15 cellular contexts compared by ENCODE assay signal in genomic region chr16:25264599-25264998, GRCh38. TPM values are rescaled to one million over a fixed set of nuclear protein-coding genes. Genes with fewer than 3 reads are reported as not detected.
DNase-seq lines count a peak whose midpoint lies in the region; ATAC-seq and TF ChIP-seq lines count a peak whose summit lies in the region.
"Had no signal": no experiment of that assay in that cellular context is flagged by ENCODE, and none has a peak within 500 bp of the region (broad histone marks: within the 10 kb centered on the region; RNA-seq: fewer than 3 reads in every experiment).

No MANE protein-coding gene starts in this region.

- TF ChIP-seq CTCF in choroid plexus epithelial cell (conservative IDR thresholded peaks at IDR 0.05; ENCODE audit: low read depth, low read length) (no peak), neural crest cell (conservative IDR thresholded peaks at IDR 0.05) (no peak)

- no peak overlapping the region for H3K27ac Mint-ChIP-seq in activated naive CD4-positive, alpha-beta T cell treated with anti-CD3 and anti-CD28 coated beads, Interleukin-2, amount 10 ng/mL, durations not matched to agents 7 days and 5 days
- H3K27ac Mint-ChIP-seq in activated naive CD4-positive, alpha-beta T cell treated with anti-CD3 and anti-CD28 coated beads, Interleukin-2, amount 50 U/mL, for 72 hours, result no peak overlapping the region
- no peak overlapping the region for H3K27ac Mint-ChIP-seq in neural crest cell (ENCODE audit: unreplicated experiment)

- peak; percentile 42 for DNase-seq in activated naive CD4-positive, alpha-beta T cell treated with anti-CD3 and anti-CD28 coated beads, Interleukin-2, amount 10 ng/mL, durations not matched to agents 7 days and 5 days
- no peak for DNase-seq in activated naive CD4-positive, alpha-beta T cell treated with anti-CD3 and anti-CD28 coated beads, Interleukin-2, amount 50 U/mL, for 72 hours (ENCODE audit: low spot score in 2 of 2)
- DNase-seq in OCI-M1 (lab: John Stamatoyannopoulos, UW) (peak; percentile 39), choroid plexus epithelial cell (ENCODE audit: low read depth) (peak; percentile 49), neural crest cell (ENCODE audit: low read depth, low spot score) (peak; percentile 8), C1 segment of cervical spinal cord (lab: John Stamatoyannopoulos, UW) (no peak), NCI-H526 (lab: John Stamatoyannopoulos, UW) (no peak)
- DNase-seq: activated naive CD4-positive, alpha-beta T cell treated with Interleukin-2 at 50 U/mL for 16 hours; colonic mucosa; GOT3; stimulated activated CD4-positive, alpha-beta T cell treated with anti-CD3 and anti-CD28 coated beads, Interleukin-1b, Interleukin-23, amount 100 ng/mL, for 48 hours had no signal

- no peak overlapping the region for H3K4me3 ChIP-seq in choroid plexus epithelial cell (ENCODE audit: low read depth, low read length)
- H3K4me3 ChIP-seq: colonic mucosa had no signal

- peaks cover 20% of the 10 kb centered on the region for H3K4me1 Mint-ChIP-seq in activated naive CD4-positive, alpha-beta T cell treated with anti-CD3 and anti-CD28 coated beads, Interleukin-2, amount 10 ng/mL, durations not matched to agents 7 days and 5 days
- peaks cover 9% of the 10 kb centered on the region for H3K4me1 Mint-ChIP-seq in neural crest cell

- CTCF ChIA-PET in activated naive CD4-positive, alpha-beta T cell treated with anti-CD3 and anti-CD28 coated beads, Interleukin-2, amount 10 ng/mL, durations not matched to agents 7 days and 5 days (lab: Charles Lee), result no interaction called here

- H3K36me3 Mint-ChIP-seq in activated naive CD4-positive, alpha-beta T cell treated with anti-CD3 and anti-CD28 coated beads, Interleukin-2, amount 10 ng/mL, durations not matched to agents 7 days and 5 days, result peaks cover 45% of the 10 kb centered on the region
- peaks cover 11 to 46% of the 10 kb centered on the region in 2 donors for H3K36me3 Mint-ChIP-seq in activated naive CD4-positive, alpha-beta T cell treated with anti-CD3 and anti-CD28 coated beads, Interleukin-2, amount 50 U/mL, for 72 hours
- H3K36me3 Mint-ChIP-seq in neural crest cell (ENCODE audit: low read depth), result peaks cover 28% of the 10 kb centered on the region

- H3K4me3 Mint-ChIP-seq in activated naive CD4-positive, alpha-beta T cell treated with anti-CD3 and anti-CD28 coated beads, Interleukin-2, amount 10 ng/mL, durations not matched to agents 7 days and 5 days, result no peak overlapping the region
- no peak overlapping the region for H3K4me3 Mint-ChIP-seq in neural crest cell

- ATAC-seq in activated naive CD4-positive, alpha-beta T cell treated with anti-CD3 and anti-CD28 coated beads, Interleukin-2, amount 50 U/mL, for 72 hours, result no peak
- ATAC-seq in GM18867 (IDR thresholded peaks at IDR 0.05; ENCODE audit: unreplicated experiment), result no peak

- H3K27me3 Mint-ChIP-seq in activated naive CD4-positive, alpha-beta T cell treated with anti-CD3 and anti-CD28 coated beads, Interleukin-2, amount 10 ng/mL, durations not matched to agents 7 days and 5 days, result no peaks in the 10 kb centered on the region
- no peaks in the 10 kb centered on the region for H3K27me3 Mint-ChIP-seq in neural crest cell (ENCODE audit: low read depth)

- H3K9me3 Mint-ChIP-seq in activated naive CD4-positive, alpha-beta T cell treated with anti-CD3 and anti-CD28 coated beads, Interleukin-2, amount 10 ng/mL, durations not matched to agents 7 days and 5 days, result no peaks in the 10 kb centered on the region
- no peaks in the 10 kb centered on the region for H3K9me3 Mint-ChIP-seq in activated naive CD4-positive, alpha-beta T cell treated with anti-CD3 and anti-CD28 coated beads, Interleukin-2, amount 50 U/mL, for 72 hours
- H3K9me3 Mint-ChIP-seq in neural crest cell, result peaks cover 2% of the 10 kb centered on the region

RNA-seq across cellular contexts. Expression of gene ZKSCAN2, which starts 7.0 kb away (rescaled TPM):
- total RNA-seq in activated naive CD4-positive, alpha-beta T cell treated with anti-CD3 and anti-CD28 coated beads, Interleukin-2, amount 50 U/mL, for 72 hours, result 1 to 10 TPM; 3.3 to 5.6 TPM
- 25.5 and 25.8 TPM in 2 replicates for total RNA-seq in neural crest cell

RNA-seq across cellular contexts. Expression of gene AQP8, which starts 47.9 kb away (rescaled TPM):
- total RNA-seq in activated naive CD4-positive, alpha-beta T cell treated with anti-CD3 and anti-CD28 coated beads, Interleukin-2, amount 50 U/mL, for 72 hours, result not detected
- total RNA-seq in neural crest cell, result not detected in 2 replicates
- total RNA-seq: Daoy; frontal cortex; T-helper 1 cell treated with Interleukin-12 subunit alpha and Interleukin-12 subunit beta and Interleukin-4 antibody, amounts not matched to agents 30 ng/mL and 1 ng/mL, for 36 hours had no signal

Comparison
In these comparisons a context has a peak if more than half of its experiments do, and no peak if none do; other contexts are left out.
1. DNase-seq: peak in activated naive CD4-positive, alpha-beta T cell treated with anti-CD3 and anti-CD28 coated beads, Interleukin-2, amount 10 ng/mL, durations not matched to agents 7 days and 5 days (single experiment), OCI-M1 (single experiment), choroid plexus epithelial cell (single experiment) and neural crest cell (single experiment); none in activated naive CD4-positive, alpha-beta T cell treated with anti-CD3 and anti-CD28 coated beads, Interleukin-2, amount 50 U/mL, for 72 hours (0 of 2), C1 segment of cervical spinal cord (0 of 14) and NCI-H526 (0 of 2).